Comparison of ENCODE assay signal across 1 cellular context in the genomic region with DNA sequence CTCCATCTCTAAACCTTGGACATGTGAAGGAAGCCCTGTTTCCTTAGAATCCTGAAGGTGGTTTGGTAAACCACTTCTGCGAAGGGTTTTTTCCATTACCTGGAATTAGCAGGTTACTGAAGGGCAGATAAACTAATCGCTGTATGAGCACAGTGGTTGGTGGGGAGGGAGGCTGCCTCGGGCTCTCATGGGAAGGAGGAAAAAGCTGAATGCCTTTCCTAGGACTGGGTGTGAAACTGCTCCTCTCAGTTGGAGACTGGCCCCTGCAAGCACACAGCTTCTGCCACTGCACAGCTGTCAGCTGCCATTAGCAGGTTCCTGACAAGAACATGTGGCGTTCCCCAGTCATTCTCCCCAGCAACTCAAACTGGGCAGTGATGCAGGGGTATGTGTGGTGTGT.
TF ChIP-seq lines count a peak whose summit lies in the region.

No MANE protein-coding gene starts in this region.

TF ChIP-seq in K562, 482 proteins besides CTCF, POLR2A, EP300 and RAD21 (continued from another document):
- TF ChIP-seq E2F3 (CRISPR knock-in tag; IDR thresholded peaks at IDR 0.05): no peak
